ENCODE assay signal across 18 cellular contexts in genomic region chr13:110965755-110966134, GRCh38. TPM values are rescaled to one million over a fixed set of nuclear protein-coding genes. Genes with fewer than 3 reads are reported as not detected.
A peak's percentile ranks its signal among the peaks of the same experiment; 100 is the strongest.
DNase-seq lines count a peak whose midpoint lies in the region; ATAC-seq and TF ChIP-seq lines count a peak whose summit lies in the region.
"Had no signal": no experiment of that assay in that cellular context is flagged by ENCODE, and none has a peak within 500 bp of the region (broad histone marks: within the 10 kb centered on the region; RNA-seq: fewer than 3 reads in every experiment).

No MANE protein-coding gene starts in this region.

- H3K79me2 ChIP-seq in MM.1S (ENCODE audit: low read length): no peaks in the 10 kb centered on the region

- H3K27ac ChIP-seq in foreskin keratinocyte (peak overlapping the region; percentile 51), MM.1S (ENCODE audit: low read length) (no peak overlapping the region)
- H3K27ac ChIP-seq: adrenal gland; BLaER1 treated with 17β-estradiol and CSF1 and Interleukin-3, amounts not matched to agents 10 nM and 100 nM; lower lobe of right lung; ovary had no signal

- peaks cover 27% of the 10 kb centered on the region for H3K4me1 Mint-ChIP-seq in activated CD4-positive, alpha-beta T cell treated with anti-CD3 and anti-CD28 coated beads, Interleukin-2, amount 10 ng/mL, durations not matched to agents 24 days and 14 days
- H3K4me1 Mint-ChIP-seq in Calu3 (ENCODE audit: low read depth, unreplicated experiment): no peaks in the 10 kb centered on the region
- H3K4me1 Mint-ChIP-seq in activated CD4-positive, alpha-beta memory T cell treated with anti-CD3 and anti-CD28 coated beads, Interleukin-2, amount 10 ng/mL, durations not matched to agents 7 days and 5 days: peaks cover 41% of the 10 kb centered on the region

- no peak for TF ChIP-seq CTCF in Calu3 (IDR thresholded peaks at IDR 0.05; ENCODE audit: unreplicated experiment)
- TF ChIP-seq CTCF in foreskin keratinocyte (conservative IDR thresholded peaks at IDR 0.05): no peak
- no peak for TF ChIP-seq CTCF in MM.1S (IDR thresholded peaks at IDR 0.05; ENCODE audit: low read length)

- POLR2A ChIA-PET in activated CD4-positive, alpha-beta memory T cell treated with anti-CD3 and anti-CD28 coated beads, Interleukin-2, amount 10 ng/mL, durations not matched to agents 7 days and 5 days (lab: Charles Lee): interaction anchor here (0.9 kb wide), 2 partner anchors 52 to 66 kb away, joined by 3 read pairs; no protein-coding TSS in a partner anchor

- H3K4me2 ChIP-seq in MM.1S (ENCODE audit: low read depth, low read length): no peak overlapping the region
- H3K4me2 ChIP-seq: BLaER1 treated with 17β-estradiol and CSF1 and Interleukin-3, amounts not matched to agents 10 nM and 100 nM; SK-N-SH had no signal

- no peaks in the 10 kb centered on the region for H4K20me1 ChIP-seq in MM.1S (ENCODE audit: insufficient read depth, low read length)
- H4K20me1 ChIP-seq: BLaER1 treated with 17β-estradiol and CSF1 and Interleukin-3, amounts not matched to agents 10 nM and 100 nM had no signal

- H3K9ac ChIP-seq in MM.1S (ENCODE audit: low read length): no peak overlapping the region
- H3K9ac ChIP-seq: BLaER1 treated with 17β-estradiol and CSF1 and Interleukin-3, amounts not matched to agents 10 nM and 100 nM; SK-N-SH had no signal

- H3K9me2 ChIP-seq in MM.1S (replicated peaks; ENCODE audit: insufficient read depth, low read length): no peaks in the 10 kb centered on the region
- H3K9me2 ChIP-seq: SK-N-SH had no signal

- H3K4me3 ChIP-seq in MM.1S (ENCODE audit: low read length): no peak overlapping the region
- H3K4me3 ChIP-seq: adrenal gland; BLaER1 treated with 17β-estradiol and CSF1 and Interleukin-3, amounts not matched to agents 10 nM and 100 nM; lower lobe of right lung; ovary had no signal

- CTCF ChIA-PET in Calu3 (lab: Charles Lee): no interaction called here
- CTCF ChIA-PET in activated CD4-positive, alpha-beta memory T cell treated with anti-CD3 and anti-CD28 coated beads, Interleukin-2, amount 10 ng/mL, durations not matched to agents 7 days and 5 days (lab: Charles Lee): interaction anchor here (1.6 kb wide), 1 partner anchor 66 kb away, joined by 4 read pairs; no protein-coding TSS in a partner anchor

- H2AFZ ChIP-seq in MM.1S (ENCODE audit: low read length): no peak overlapping the region

- no peaks in the 10 kb centered on the region for H3K4me1 ChIP-seq in foreskin keratinocyte
- no peaks in the 10 kb centered on the region for H3K4me1 ChIP-seq in MM.1S (ENCODE audit: low read length)
- H3K4me1 ChIP-seq: adrenal gland, lower lobe of right lung had no signal

- H3K27me3 ChIP-seq in foreskin keratinocyte (no peaks in the 10 kb centered on the region), MM.1S (replicated peaks; ENCODE audit: insufficient read depth, low read length) (no peaks in the 10 kb centered on the region)
- H3K27me3 ChIP-seq: adrenal gland; BLaER1 treated with 17β-estradiol and CSF1 and Interleukin-3, amounts not matched to agents 10 nM and 100 nM; ovary had no signal

- ATAC-seq in foreskin keratinocyte (no peak), HG02970 (IDR thresholded peaks at IDR 0.05; ENCODE audit: low FRiP score, unreplicated experiment) (no peak)
- ATAC-seq: lower lobe of right lung had no signal

- H3K4me3 Mint-ChIP-seq in activated CD4-positive, alpha-beta T cell treated with anti-CD3 and anti-CD28 coated beads, Interleukin-2, amount 10 ng/mL, durations not matched to agents 24 days and 14 days: no peak overlapping the region
- H3K4me3 Mint-ChIP-seq in Calu3 (ENCODE audit: low read depth, unreplicated experiment): peak overlapping the region; percentile 45
- no peak overlapping the region for H3K4me3 Mint-ChIP-seq in activated CD4-positive, alpha-beta memory T cell treated with anti-CD3 and anti-CD28 coated beads, Interleukin-2, amount 10 ng/mL, durations not matched to agents 7 days and 5 days
- H3K4me3 Mint-ChIP-seq: dendritic cell treated with granulocyte-macrophage colony-stimulating factor and Interleukin-4, amounts not matched to agents 40 ng/mL and 50 ng/mL, for 4 days had no signal

- H3K36me3 Mint-ChIP-seq in activated CD4-positive, alpha-beta T cell treated with anti-CD3 and anti-CD28 coated beads, Interleukin-2, amount 10 ng/mL, durations not matched to agents 24 days and 14 days (ENCODE audit: low read depth): peaks cover 45% of the 10 kb centered on the region
- H3K36me3 Mint-ChIP-seq in Calu3 (ENCODE audit: insufficient read depth, unreplicated experiment): peaks cover 9% of the 10 kb centered on the region
- peaks cover 77% of the 10 kb centered on the region for H3K36me3 Mint-ChIP-seq in activated CD4-positive, alpha-beta memory T cell treated with anti-CD3 and anti-CD28 coated beads, Interleukin-2, amount 10 ng/mL, durations not matched to agents 7 days and 5 days (ENCODE audit: low read depth)

- intact Hi-C loops in activated CD4-positive, alpha-beta T cell treated with anti-CD3 and anti-CD28 coated beads, Interleukin-2, amount 10 ng/mL, durations not matched to agents 24 days and 14 days (cut with micrococcal nuclease): loop anchor here (1.0 to 5.0 kb wide), 6 partner anchors 13 to 828 kb away; partner anchors contain the start of gene ANKRD10
- intact Hi-C loops in Calu3 (cut with micrococcal nuclease; ENCODE audit: unreplicated experiment): loop anchor here (2.0 kb wide), 1 partner anchor 49 kb away; no protein-coding TSS in a partner anchor

- no peaks in the 10 kb centered on the region for H3K27me3 Mint-ChIP-seq in activated CD4-positive, alpha-beta T cell treated with anti-CD3 and anti-CD28 coated beads, Interleukin-2, amount 10 ng/mL, durations not matched to agents 24 days and 14 days
- H3K27me3 Mint-ChIP-seq in Calu3 (ENCODE audit: unreplicated experiment): no peaks in the 10 kb centered on the region
- H3K27me3 Mint-ChIP-seq in activated CD4-positive, alpha-beta memory T cell treated with anti-CD3 and anti-CD28 coated beads, Interleukin-2, amount 10 ng/mL, durations not matched to agents 7 days and 5 days: peaks cover 7% of the 10 kb centered on the region

- TSS peak; percentile 78 for BruUV-seq in Calu3 (replicated peaks; lab: Mats Ljungman, UMichigan)

- H3K9me3 Mint-ChIP-seq in activated CD4-positive, alpha-beta T cell treated with anti-CD3 and anti-CD28 coated beads, Interleukin-2, amount 10 ng/mL, durations not matched to agents 24 days and 14 days: peaks cover 52% of the 10 kb centered on the region
- peaks cover 2% of the 10 kb centered on the region for H3K9me3 Mint-ChIP-seq in Calu3 (ENCODE audit: low read depth, unreplicated experiment)
- H3K9me3 Mint-ChIP-seq in activated CD4-positive, alpha-beta memory T cell treated with anti-CD3 and anti-CD28 coated beads, Interleukin-2, amount 10 ng/mL, durations not matched to agents 7 days and 5 days: peaks cover 65% of the 10 kb centered on the region

- no peak for DNase-seq in activated CD4-positive, alpha-beta T cell treated with anti-CD3 and anti-CD28 coated beads, Interleukin-2, amount 10 ng/mL, durations not matched to agents 24 days and 14 days
- no peak for DNase-seq in activated CD4-positive, alpha-beta T cell treated with anti-CD3 and anti-CD28 coated beads for 1 hour
- DNase-seq in Calu3 (no peak), foreskin keratinocyte (no peak), MM.1S (no peak)
- DNase-seq in activated CD4-positive, alpha-beta memory T cell treated with anti-CD3 and anti-CD28 coated beads, Interleukin-2, amount 10 ng/mL, durations not matched to agents 7 days and 5 days: no peak
- DNase-seq in NK-92 treated with Interleukin-12 subunit alpha and Interleukin-12 subunit beta, amount 100 ng/mL, for 24 hours (lab: John Stamatoyannopoulos, UW): no peak
- DNase-seq: H9; lower lobe of right lung; NCI-H2227 treated with DMSO at 0.1 percent for 48 hours; NCI-H82; ovary; SK-N-SH; stimulated activated CD4-positive, alpha-beta T cell treated with anti-CD3 and anti-CD28 coated beads, Interleukin-2, amount 100 ng/mL, for 24 hours had no signal

- no peaks in the 10 kb centered on the region for H3F3A ChIP-seq in MM.1S (ENCODE audit: insufficient read depth, low read length)

- H3K9me3 ChIP-seq in MM.1S (replicated peaks; ENCODE audit: insufficient read depth, low read length): no peaks in the 10 kb centered on the region
- H3K9me3 ChIP-seq: adrenal gland had no signal

- peak overlapping the region; percentile 86 for H3K27ac Mint-ChIP-seq in activated CD4-positive, alpha-beta T cell treated with anti-CD3 and anti-CD28 coated beads, Interleukin-2, amount 10 ng/mL, durations not matched to agents 24 days and 14 days
- peak overlapping the region; percentile 98 for H3K27ac Mint-ChIP-seq in Calu3 (ENCODE audit: unreplicated experiment)
- peak overlapping the region; percentile 93 for H3K27ac Mint-ChIP-seq in activated CD4-positive, alpha-beta memory T cell treated with anti-CD3 and anti-CD28 coated beads, Interleukin-2, amount 10 ng/mL, durations not matched to agents 7 days and 5 days
- H3K27ac Mint-ChIP-seq: dendritic cell treated with granulocyte-macrophage colony-stimulating factor and Interleukin-4, amounts not matched to agents 40 ng/mL and 50 ng/mL, for 4 days; H9 had no signal

- H3K36me3 ChIP-seq in MM.1S (replicated peaks; ENCODE audit: insufficient read depth, low read length): no peaks in the 10 kb centered on the region
- H3K36me3 ChIP-seq: adrenal gland; BLaER1 treated with 17β-estradiol and CSF1 and Interleukin-3, amounts not matched to agents 10 nM and 100 nM; lower lobe of right lung; ovary had no signal

RNA-seq across cellular contexts. Expression of gene ANKRD10, which starts 50.9 kb away (rescaled TPM):
- total RNA-seq in activated CD4-positive, alpha-beta T cell treated with anti-CD3 and anti-CD28 coated beads, Interleukin-2, amount 10 ng/mL, durations not matched to agents 24 days and 14 days: 145 and 147 TPM in 2 replicates
- total RNA-seq in Calu3 (2022): 109 and 120 TPM in 2 replicates
- 100 to 1,000 TPM; 127 to 129 TPM for total RNA-seq in activated CD4-positive, alpha-beta memory T cell treated with anti-CD3 and anti-CD28 coated beads, Interleukin-2, amount 10 ng/mL, durations not matched to agents 7 days and 5 days
- 29.5 and 32.9 TPM in 2 replicates for total RNA-seq in foreskin keratinocyte
- polyA plus RNA-seq in foreskin keratinocyte: 11.0 and 13.3 TPM in 2 replicates
